ENCODE assay signal across 9 cellular contexts in genomic region chr3:150737874-150738679, GRCh38. TPM values are rescaled to one million over a fixed set of nuclear protein-coding genes. Genes with fewer than 3 reads are reported as not detected.
DNase-seq lines count a peak whose midpoint lies in the region; ATAC-seq, FAIRE-seq and TF ChIP-seq lines count a peak whose summit lies in the region.
"Had no signal": no experiment of that assay in that cellular context is flagged by ENCODE, and none has a peak within 500 bp of the region (broad histone marks: within the 10 kb centered on the region; RNA-seq: fewer than 3 reads in every experiment).

No MANE protein-coding gene starts in this region.

- peak overlapping the region in 1 of 2 donors; percentile 13 for H3K27ac Mint-ChIP-seq in T-cell

- no peaks in the 10 kb centered on the region for H3K27me3 ChIP-seq in foreskin keratinocyte

- H3K36me3 Mint-ChIP-seq in T-cell = peaks cover 19% of the 10 kb centered on the region

- no peaks in the 10 kb centered on the region for H3K27me3 Mint-ChIP-seq in T-cell

- H3K9me3 Mint-ChIP-seq in T-cell = no peaks in the 10 kb centered on the region

- peaks cover 38 to 53% (median 52%) of the 10 kb centered on the region in 3 donors for H3K4me1 Mint-ChIP-seq in T-cell

- H3K4me3 Mint-ChIP-seq in T-cell = no peak overlapping the region

- no peak for TF ChIP-seq CTCF in foreskin keratinocyte (conservative IDR thresholded peaks at IDR 0.05)

- peak; percentile 65 for FAIRE-seq in GM12892 (lab: Jason Lieb, UNC)
- no peak for FAIRE-seq in urothelium cell line (lab: Jason Lieb, UNC)
- FAIRE-seq: endometrium had no signal

- no peak for DNase-seq in GM12892 (ENCODE audit: insufficient read length)
- DNase-seq in SW480 (ENCODE audit: low spot score) = peak; percentile 62
- peak in 1 of 2 donors; percentile 87 for DNase-seq in foreskin keratinocyte
- peak; percentile 32 for DNase-seq in urothelium cell line (ENCODE audit: low spot score)
- DNase-seq in ecto neural progenitor cell (ENCODE audit: low spot score) = no peak
- DNase-seq in T-cell = no peak

- H3K4me1 ChIP-seq in foreskin keratinocyte = peaks cover 38% of the 10 kb centered on the region

- TF ChIP-seq POLR2A in GM12892 (IDR thresholded peaks at IDR 0.05; ENCODE audit: low read depth, low read length) = no peak

- peak overlapping the region; percentile 90 for H3K27ac ChIP-seq in foreskin keratinocyte

- ATAC-seq in HG02678 (IDR thresholded peaks at IDR 0.05; ENCODE audit: unreplicated experiment) (peak; percentile 36), foreskin keratinocyte (peak; percentile 79), T-cell (replicated peaks in 1 of 4) (no peak), HG02840 (IDR thresholded peaks at IDR 0.05; ENCODE audit: low FRiP score, unreplicated experiment) (no peak)

- POLR2A ChIA-PET in T-cell (lab: Charles Lee) = interaction anchor here in 1 of 2 donors (0.9 kb wide), 1 partner anchor 25 kb away, joined by 4 read pairs; the partner anchor contains the start of gene SIAH2

- CTCF ChIA-PET in T-cell (lab: Charles Lee) = interaction anchor here in 1 of 2 donors (1.2 kb wide), 1 partner anchor 16 kb away, joined by 3 read pairs; no protein-coding TSS in a partner anchor

RNA-seq across cellular contexts. Expression of gene SIAH2, which starts 24.9 kb away (rescaled TPM):
- 8.0 TPM for polyA plus RNA-seq in GM12892 (2012; ENCODE audit: missing spikeins)
- total RNA-seq in foreskin keratinocyte (33.3 and 37.7 TPM in 2 replicates), T-cell (10 to 100 TPM; 24.5 to 40.3 (median 26.4) TPM)
- 26.5 and 30.2 TPM in 2 replicates for polyA plus RNA-seq in foreskin keratinocyte

RNA-seq across cellular contexts. Expression of gene ERICH6, which starts 34.4 kb away (rescaled TPM):
- polyA plus RNA-seq in GM12892 (2012; ENCODE audit: missing spikeins) = not detected
- total RNA-seq in foreskin keratinocyte (not detected in 2 replicates), T-cell (under 1 TPM in 3 of 5 donors, not detected in 2; 0.26 to 0.39 (median 0.28) TPM)
- polyA plus RNA-seq in foreskin keratinocyte = not detected in 2 replicates

Comparison
In these comparisons a context has a peak if more than half of its experiments do, and no peak if none do; other contexts are left out.
1. DNase-seq: peak in SW480 (single experiment) and urothelium cell line (single experiment); none in GM12892 (single experiment), ecto neural progenitor cell (single experiment) and T-cell (0 of 34).
2. ATAC-seq: peak in HG02678 (single experiment) and foreskin keratinocyte (single experiment); none in T-cell (0 of 4) and HG02840 (single experiment).